Comparison of ENCODE assay signal across 1 cellular context in the genomic region with DNA sequence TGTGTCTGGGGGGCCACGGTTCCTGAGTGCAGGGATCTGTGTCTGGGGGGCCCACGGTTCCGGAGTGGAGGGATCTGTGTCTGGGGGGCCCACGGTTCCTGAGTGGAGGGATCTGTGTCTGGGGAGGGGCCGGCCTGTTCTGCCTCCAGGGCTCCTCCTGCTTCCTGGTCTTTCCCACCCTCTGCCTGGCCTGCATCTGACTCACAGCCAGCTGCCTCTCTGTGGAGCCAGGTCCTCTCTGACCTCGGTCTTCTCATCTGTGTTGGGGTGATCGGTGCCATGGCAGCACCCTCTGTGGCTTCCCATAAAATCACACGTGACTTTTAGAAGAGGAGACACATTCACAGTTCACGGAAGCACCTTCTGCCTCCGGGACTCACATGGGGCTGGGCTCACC.
TF ChIP-seq lines count a peak whose summit lies in the region.

No MANE protein-coding gene starts in this region.

TF ChIP-seq in HepG2, 621 proteins besides CTCF, POLR2A, EP300 and RAD21 (continued from another document):
- TF ChIP-seq, protein P1, sequence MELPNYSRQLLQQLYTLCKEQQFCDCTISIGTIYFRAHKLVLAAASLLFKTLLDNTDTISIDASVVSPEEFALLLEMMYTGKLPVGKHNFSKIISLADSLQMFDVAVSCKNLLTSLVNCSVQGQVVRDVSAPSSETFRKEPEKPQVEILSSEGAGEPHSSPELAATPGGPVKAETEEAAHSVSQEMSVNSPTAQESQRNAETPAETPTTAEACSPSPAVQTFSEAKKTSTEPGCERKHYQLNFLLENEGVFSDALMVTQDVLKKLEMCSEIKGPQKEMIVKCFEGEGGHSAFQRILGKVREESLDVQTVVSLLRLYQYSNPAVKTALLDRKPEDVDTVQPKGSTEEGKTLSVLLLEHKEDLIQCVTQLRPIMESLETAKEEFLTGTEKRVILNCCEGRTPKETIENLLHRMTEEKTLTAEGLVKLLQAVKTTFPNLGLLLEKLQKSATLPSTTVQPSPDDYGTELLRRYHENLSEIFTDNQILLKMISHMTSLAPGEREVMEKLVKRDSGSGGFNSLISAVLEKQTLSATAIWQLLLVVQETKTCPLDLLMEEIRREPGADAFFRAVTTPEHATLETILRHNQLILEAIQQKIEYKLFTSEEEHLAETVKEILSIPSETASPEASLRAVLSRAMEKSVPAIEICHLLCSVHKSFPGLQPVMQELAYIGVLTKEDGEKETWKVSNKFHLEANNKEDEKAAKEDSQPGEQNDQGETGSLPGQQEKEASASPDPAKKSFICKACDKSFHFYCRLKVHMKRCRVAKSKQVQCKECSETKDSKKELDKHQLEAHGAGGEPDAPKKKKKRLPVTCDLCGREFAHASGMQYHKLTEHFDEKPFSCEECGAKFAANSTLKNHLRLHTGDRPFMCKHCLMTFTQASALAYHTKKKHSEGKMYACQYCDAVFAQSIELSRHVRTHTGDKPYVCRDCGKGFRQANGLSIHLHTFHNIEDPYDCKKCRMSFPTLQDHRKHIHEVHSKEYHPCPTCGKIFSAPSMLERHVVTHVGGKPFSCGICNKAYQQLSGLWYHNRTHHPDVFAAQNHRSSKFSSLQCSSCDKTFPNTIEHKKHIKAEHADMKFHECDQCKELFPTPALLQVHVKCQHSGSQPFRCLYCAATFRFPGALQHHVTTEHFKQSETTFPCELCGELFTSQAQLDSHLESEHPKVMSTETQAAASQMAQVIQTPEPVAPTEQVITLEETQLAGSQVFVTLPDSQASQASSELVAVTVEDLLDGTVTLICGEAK (IDR thresholded peaks at IDR 0.05), result no peak
- TF ChIP-seq, protein P1 (CRISPR knock-in tag; IDR thresholded peaks at IDR 0.05), result peak; percentile 19; the same call in 1 of the 2 replicates
- TF ChIP-seq ZNF891 (CRISPR knock-in tag; IDR thresholded peaks at IDR 0.05) (peak; percentile 16; the same call in 1 of the 2 replicates), ZNF75D (CRISPR knock-in tag; IDR thresholded peaks at IDR 0.05; ENCODE audit: borderline replicate concordance) (no peak), ZNF343 (CRISPR knock-in tag; IDR thresholded peaks at IDR 0.05) (0 out of 2 replicates have a peak, but pooled peaks have one; percentile 67)
